Comparison of ENCODE assay signal across 24 cellular contexts in the genomic region with DNA sequence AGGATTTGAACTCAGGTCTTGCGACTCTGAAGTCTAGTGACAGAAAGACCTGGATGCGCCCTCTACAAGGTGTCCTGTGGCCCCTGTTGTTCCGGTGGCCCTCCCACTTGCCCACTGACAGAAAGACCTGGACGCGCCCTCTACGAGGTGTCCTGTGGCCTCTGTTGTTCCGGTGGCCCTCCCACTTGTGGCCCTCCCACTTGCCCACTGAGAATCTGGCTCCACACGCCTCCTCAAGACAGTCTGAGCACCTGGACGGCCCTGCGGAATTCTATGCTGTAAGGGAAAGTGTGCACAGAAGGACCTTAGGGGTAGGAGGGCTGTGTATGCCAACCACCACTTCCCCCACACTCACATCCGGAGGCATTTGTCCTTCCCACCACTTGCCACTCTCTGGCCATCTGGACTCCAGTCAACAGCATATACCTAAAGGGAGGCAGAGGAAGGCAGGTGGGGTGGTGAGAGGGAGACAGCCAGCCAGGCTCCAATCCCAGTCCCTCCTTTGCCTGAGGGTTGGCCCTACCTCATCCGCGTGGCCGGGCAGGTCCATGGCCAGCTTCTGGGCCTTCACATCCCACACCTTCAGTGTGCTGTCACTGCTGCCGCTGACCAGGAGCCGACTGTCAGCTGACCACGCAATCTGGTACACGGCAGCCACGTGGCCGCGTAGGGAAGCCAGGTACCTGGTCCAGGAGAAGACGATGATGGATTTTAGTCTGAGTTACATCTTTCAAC. TPM values are rescaled to one million over a fixed set of nuclear protein-coding genes. Genes with fewer than 3 reads are reported as not detected.
"Had no signal": no experiment of that assay in that cellular context is flagged by ENCODE, and none has a peak within 500 bp of the region (broad histone marks: within the 10 kb centered on the region; RNA-seq: fewer than 3 reads in every experiment).

No MANE protein-coding gene starts in this region.

- H3K9me3 ChIP-seq: left ventricle myocardium inferior, sigmoid colon, suprapubic skin, thyroid gland had no signal

- H3K27ac ChIP-seq: dorsolateral prefrontal cortex, hepatocyte, left ventricle myocardium inferior, sigmoid colon, skin epidermis, suprapubic skin, thyroid gland had no signal

- H3K9me3 Mint-ChIP-seq: nephron progenitor cell, type B pancreatic cell had no signal

- H3K79me2 ChIP-seq: hepatocyte had no signal

- H3K4me1 ChIP-seq: sigmoid colon, suprapubic skin, thyroid gland had no signal

- H3K27ac Mint-ChIP-seq: type B pancreatic cell had no signal

- ATAC-seq: left cardiac atrium had no signal

- H3K4me3 ChIP-seq: dorsolateral prefrontal cortex, hepatocyte, left ventricle myocardium inferior, lung, sigmoid colon, skin epidermis, suprapubic skin, thyroid gland had no signal

- H3K4me3 Mint-ChIP-seq: nephron progenitor cell, type B pancreatic cell had no signal

- H2AFZ ChIP-seq: hepatocyte had no signal

- DNase-seq: cortex of kidney; dorsolateral prefrontal cortex; effector CD8-positive, alpha-beta T cell; foreskin melanocyte; head of caudate nucleus; kidney; left cardiac atrium; left ventricle myocardium inferior; mesenchymal stem cell; midbrain; nephron progenitor cell; sigmoid colon; stimulated activated CD4-positive, alpha-beta T cell treated with anti-CD3 and anti-CD28 coated beads, Interleukin-2, amount 100 ng/mL, for 24 hours; stimulated activated CD4-positive, alpha-beta T cell treated with anti-CD3 and anti-CD28 coated beads, Interleukin-4, amount 100 ng/mL, for 4 hours; stimulated activated naive CD8-positive, alpha-beta T cell treated with anti-CD3 and anti-CD28 coated beads, Interleukin-15, Interleukin-2, amounts not matched to agents 100 U/mL and 50 U/mL, for 24 hours; thyroid gland had no signal

- H3K4me2 ChIP-seq: hepatocyte had no signal

- H3K4me1 Mint-ChIP-seq: nephron progenitor cell had no signal

- H3K27me3 ChIP-seq: dorsolateral prefrontal cortex, hepatocyte, sigmoid colon, suprapubic skin, thyroid gland had no signal

- H3K27me3 Mint-ChIP-seq: type B pancreatic cell had no signal

- FAIRE-seq: kidney, urothelium cell line had no signal

RNA-seq across cellular contexts. Expression of gene FNDC8, which starts 11.6 kb away (rescaled TPM):
- total RNA-seq: hepatocyte, kidney, left cardiac atrium, left ventricle myocardium inferior, lung, omental fat pad, pulmonary artery endothelial cell, sigmoid colon, suprapubic skin, thyroid gland had no signal
- polyA plus RNA-seq: hepatocyte, lung, sigmoid colon had no signal

RNA-seq across cellular contexts. Expression of gene UNC45B, which starts 14.6 kb away (rescaled TPM):
- total RNA-seq: hepatocyte, pulmonary artery endothelial cell, sigmoid colon, suprapubic skin, thyroid gland had no signal
- polyA plus RNA-seq: hepatocyte had no signal
